Comparison of ENCODE assay signal across 8 cellular contexts in the genomic region with DNA sequence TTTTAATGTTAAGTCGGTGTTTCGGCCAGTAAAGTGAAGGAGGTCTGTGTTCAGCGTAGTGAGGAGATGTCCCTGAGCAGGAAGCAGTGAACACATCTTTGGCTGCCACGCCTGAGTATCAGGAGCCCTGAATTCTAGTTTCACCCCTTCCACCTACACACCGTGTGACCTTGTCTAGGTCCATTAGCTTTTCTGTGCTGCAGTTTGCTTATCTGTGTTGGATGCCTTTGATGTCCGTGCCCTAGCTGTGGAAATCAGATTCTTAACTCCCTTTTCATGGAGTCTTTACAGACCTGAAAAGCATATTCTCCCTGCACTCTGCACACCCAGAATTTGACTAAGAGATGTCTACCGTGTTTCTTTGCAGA. TPM values are rescaled to one million over a fixed set of nuclear protein-coding genes. Genes with fewer than 3 reads are reported as not detected.
A peak's percentile ranks its signal among the peaks of the same experiment; 100 is the strongest.
DNase-seq lines count a peak whose midpoint lies in the region; ATAC-seq and TF ChIP-seq lines count a peak whose summit lies in the region.

No MANE protein-coding gene starts in this region.

- TF ChIP-seq CTCF in cardiac muscle cell (IDR thresholded peaks at IDR 0.05; ENCODE audit: low read depth, low read length) = no peak

- POLR2A ChIA-PET in activated CD4-positive, alpha-beta memory T cell treated with anti-CD3 and anti-CD28 coated beads for 36 hours (lab: Charles Lee) = interaction anchor here (0.8 kb wide), 1 partner anchor 10 kb away, joined by 3 read pairs; no protein-coding TSS in a partner anchor

- no peaks in the 10 kb centered on the region for H3K27me3 Mint-ChIP-seq in activated CD8-positive, alpha-beta memory T cell treated with anti-CD3 and anti-CD28 coated beads, Interleukin-2, amount 10 ng/mL, durations not matched to agents 7 days and 5 days
- no peaks in the 10 kb centered on the region for H3K27me3 Mint-ChIP-seq in activated CD4-positive, alpha-beta memory T cell treated with anti-CD3 and anti-CD28 coated beads for 36 hours

- H3K27me3 ChIP-seq in cardiac muscle cell = no peaks in the 10 kb centered on the region

- H3K9me3 ChIP-seq in cardiac muscle cell (ENCODE audit: low read depth) = no peaks in the 10 kb centered on the region

- intact Hi-C loops in activated CD4-positive, alpha-beta memory T cell treated with anti-CD3 and anti-CD28 coated beads for 36 hours (cut with micrococcal nuclease) = loop anchor here (2.0 to 10.0 kb wide), 4 partner anchors 16 to 1937 kb away; partner anchors contain the start of genes CSNK1A1 and TCERG1

- CTCF ChIA-PET in activated CD8-positive, alpha-beta memory T cell treated with anti-CD3 and anti-CD28 coated beads, Interleukin-2, amount 10 ng/mL, durations not matched to agents 7 days and 5 days (lab: Charles Lee) = no interaction called here
- CTCF ChIA-PET in activated CD4-positive, alpha-beta memory T cell treated with anti-CD3 and anti-CD28 coated beads for 36 hours (lab: Charles Lee) = interaction anchor here (0.8 to 1.6 kb wide), 3 partner anchors 28 to 349 kb away, joined by 3 to 5 read pairs (median 4); no protein-coding TSS in a partner anchor

- peak overlapping the region; percentile 90 for H3K4me3 Mint-ChIP-seq in activated CD8-positive, alpha-beta memory T cell treated with anti-CD3 and anti-CD28 coated beads, Interleukin-2, amount 10 ng/mL, durations not matched to agents 7 days and 5 days
- H3K4me3 Mint-ChIP-seq in activated CD4-positive, alpha-beta memory T cell treated with anti-CD3 and anti-CD28 coated beads for 36 hours = peak overlapping the region; percentile 86

- peak; percentile 31 for ATAC-seq in activated CD8-positive, alpha-beta memory T cell treated with anti-CD3 and anti-CD28 coated beads, Interleukin-2, amount 10 ng/mL, durations not matched to agents 7 days and 5 days
- peak; percentile 19 for ATAC-seq in HG03039 (IDR thresholded peaks at IDR 0.05; ENCODE audit: unreplicated experiment)
- ATAC-seq in GM19324 (IDR thresholded peaks at IDR 0.05; ENCODE audit: low FRiP score, unreplicated experiment) = no peak
- ATAC-seq in HG03108 (IDR thresholded peaks at IDR 0.05; ENCODE audit: unreplicated experiment) = no peak

- H3K9me3 Mint-ChIP-seq in activated CD8-positive, alpha-beta memory T cell treated with anti-CD3 and anti-CD28 coated beads, Interleukin-2, amount 10 ng/mL, durations not matched to agents 7 days and 5 days (ENCODE audit: low read depth) = no peaks in the 10 kb centered on the region
- no peaks in the 10 kb centered on the region for H3K9me3 Mint-ChIP-seq in activated CD4-positive, alpha-beta memory T cell treated with anti-CD3 and anti-CD28 coated beads for 36 hours

- H3K36me3 ChIP-seq in cardiac muscle cell = no peaks in the 10 kb centered on the region

- H3K4me1 ChIP-seq in cardiac muscle cell (ENCODE audit: low read depth) = peaks cover 13% of the 10 kb centered on the region

- H3K4me3 ChIP-seq in cardiac muscle cell = peak overlapping the region; percentile 95

- H3K4me1 Mint-ChIP-seq in activated CD8-positive, alpha-beta memory T cell treated with anti-CD3 and anti-CD28 coated beads, Interleukin-2, amount 10 ng/mL, durations not matched to agents 7 days and 5 days = peaks cover 62% of the 10 kb centered on the region
- peaks cover 59% of the 10 kb centered on the region for H3K4me1 Mint-ChIP-seq in activated CD4-positive, alpha-beta memory T cell treated with anti-CD3 and anti-CD28 coated beads for 36 hours (ENCODE audit: low read depth)

- no peak for DNase-seq in activated CD8-positive, alpha-beta memory T cell treated with anti-CD3 and anti-CD28 coated beads, Interleukin-2, amount 10 ng/mL, durations not matched to agents 7 days and 5 days
- DNase-seq in activated CD8-positive, alpha-beta memory T cell treated with anti-CD3 and anti-CD28 coated beads, Interleukin-2, amount 50 U/mL, for 48 hours = no peak
- DNase-seq in activated CD4-positive, alpha-beta memory T cell treated with anti-CD3 and anti-CD28 coated beads for 36 hours = peak; percentile 36
- DNase-seq in cardiac muscle cell (ENCODE audit: low read depth in 1 of 2, low spot score in 1 of 2) (no peak), putamen (ENCODE audit: low spot score) (peak; percentile 3)

- peak overlapping the region; percentile 98 for H3K27ac ChIP-seq in cardiac muscle cell

- H3K36me3 Mint-ChIP-seq in activated CD8-positive, alpha-beta memory T cell treated with anti-CD3 and anti-CD28 coated beads, Interleukin-2, amount 10 ng/mL, durations not matched to agents 7 days and 5 days = peaks cover 20% of the 10 kb centered on the region
- H3K36me3 Mint-ChIP-seq in activated CD4-positive, alpha-beta memory T cell treated with anti-CD3 and anti-CD28 coated beads for 36 hours = peaks cover 29% of the 10 kb centered on the region

- peak overlapping the region; percentile 93 for H3K27ac Mint-ChIP-seq in activated CD8-positive, alpha-beta memory T cell treated with anti-CD3 and anti-CD28 coated beads, Interleukin-2, amount 10 ng/mL, durations not matched to agents 7 days and 5 days
- H3K27ac Mint-ChIP-seq in activated CD4-positive, alpha-beta memory T cell treated with anti-CD3 and anti-CD28 coated beads for 36 hours = peak overlapping the region; percentile 92

RNA-seq across cellular contexts. Expression of gene FBXO38, which starts 0.6 kb away (rescaled TPM):
- total RNA-seq in activated CD8-positive, alpha-beta memory T cell treated with anti-CD3 and anti-CD28 coated beads, Interleukin-2, amount 10 ng/mL, durations not matched to agents 7 days and 5 days = 10 to 100 TPM; 52.2 to 52.3 TPM
- 10 to 100 TPM; 43.1 to 45.0 TPM for total RNA-seq in activated CD4-positive, alpha-beta memory T cell treated with anti-CD3 and anti-CD28 coated beads for 36 hours
- 28.1 and 42.9 TPM in 2 replicates for total RNA-seq in cardiac muscle cell
- 24.2 and 37.3 TPM in 2 replicates for polyA plus RNA-seq in cardiac muscle cell

RNA-seq across cellular contexts. Expression of gene SPINK9, which starts 49.0 kb away (rescaled TPM):
- total RNA-seq in activated CD8-positive, alpha-beta memory T cell treated with anti-CD3 and anti-CD28 coated beads, Interleukin-2, amount 10 ng/mL, durations not matched to agents 7 days and 5 days = not detected
- not detected for total RNA-seq in activated CD4-positive, alpha-beta memory T cell treated with anti-CD3 and anti-CD28 coated beads for 36 hours
- not detected in 2 replicates for total RNA-seq in cardiac muscle cell
- polyA plus RNA-seq in cardiac muscle cell = not detected in 2 replicates

Comparison
In these comparisons a context has a peak if more than half of its experiments do, and no peak if none do; other contexts are left out.
1. ATAC-seq: peak in activated CD8-positive, alpha-beta memory T cell treated with anti-CD3 and anti-CD28 coated beads, Interleukin-2, amount 10 ng/mL, durations not matched to agents 7 days and 5 days (single experiment) and HG03039 (single experiment); none in GM19324 (single experiment) and HG03108 (single experiment).
2. DNase-seq: peak in activated CD4-positive, alpha-beta memory T cell treated with anti-CD3 and anti-CD28 coated beads for 36 hours (single experiment) and putamen (single experiment); none in activated CD8-positive, alpha-beta memory T cell treated with anti-CD3 and anti-CD28 coated beads, Interleukin-2, amount 10 ng/mL, durations not matched to agents 7 days and 5 days (single experiment), activated CD8-positive, alpha-beta memory T cell treated with anti-CD3 and anti-CD28 coated beads, Interleukin-2, amount 50 U/mL, for 48 hours (single experiment) and cardiac muscle cell (0 of 2).